In the genomic region with DNA sequence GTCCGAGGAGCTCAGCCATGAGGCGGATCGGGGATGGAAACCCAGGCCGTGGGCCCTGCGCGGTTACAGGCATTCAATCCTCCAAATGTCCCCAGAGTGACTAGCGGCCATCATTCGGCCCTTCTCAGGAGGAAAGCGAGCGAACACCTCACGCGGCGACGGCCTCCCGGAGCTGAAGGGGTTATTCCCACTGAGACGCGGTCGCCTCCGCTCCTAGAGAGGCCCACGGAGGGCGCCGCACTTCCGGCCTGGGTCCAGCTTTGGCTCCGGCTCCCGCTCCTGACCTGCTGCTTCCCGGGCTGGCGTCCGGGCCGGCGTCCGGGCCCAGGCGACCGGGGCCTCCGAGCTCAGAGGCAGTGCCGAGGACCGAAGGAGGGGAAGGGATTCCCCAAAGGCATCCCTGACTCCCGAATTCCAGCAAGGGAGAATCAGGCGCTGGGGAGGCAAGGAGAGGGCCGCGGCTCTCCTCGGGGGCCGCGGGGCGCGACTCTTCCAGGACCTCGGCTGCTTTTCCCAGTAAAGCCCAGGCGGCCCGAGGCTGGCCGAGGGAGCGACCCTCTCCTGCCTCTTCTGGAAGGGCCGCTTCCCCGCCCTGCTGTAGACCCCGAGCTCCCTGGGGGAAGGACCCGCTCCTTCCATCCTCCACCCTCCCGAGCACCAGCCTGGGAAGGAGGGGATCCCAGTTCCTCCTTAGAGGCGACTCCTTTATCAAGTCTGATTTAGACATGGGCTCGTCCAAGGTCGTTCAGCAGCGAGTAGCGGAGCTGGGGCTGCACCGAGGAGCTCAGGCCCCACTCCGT, we compare ENCODE assay signal across 1 cellular context.
A peak's percentile ranks its signal among the peaks of the same experiment; 100 is the strongest.
TF ChIP-seq lines count a peak whose summit lies in the region.

No MANE protein-coding gene starts in this region.

TF ChIP-seq in HepG2, 621 proteins besides CTCF, POLR2A, EP300 and RAD21 (continued from another document and continues in another):
- TF ChIP-seq, protein P1, sequence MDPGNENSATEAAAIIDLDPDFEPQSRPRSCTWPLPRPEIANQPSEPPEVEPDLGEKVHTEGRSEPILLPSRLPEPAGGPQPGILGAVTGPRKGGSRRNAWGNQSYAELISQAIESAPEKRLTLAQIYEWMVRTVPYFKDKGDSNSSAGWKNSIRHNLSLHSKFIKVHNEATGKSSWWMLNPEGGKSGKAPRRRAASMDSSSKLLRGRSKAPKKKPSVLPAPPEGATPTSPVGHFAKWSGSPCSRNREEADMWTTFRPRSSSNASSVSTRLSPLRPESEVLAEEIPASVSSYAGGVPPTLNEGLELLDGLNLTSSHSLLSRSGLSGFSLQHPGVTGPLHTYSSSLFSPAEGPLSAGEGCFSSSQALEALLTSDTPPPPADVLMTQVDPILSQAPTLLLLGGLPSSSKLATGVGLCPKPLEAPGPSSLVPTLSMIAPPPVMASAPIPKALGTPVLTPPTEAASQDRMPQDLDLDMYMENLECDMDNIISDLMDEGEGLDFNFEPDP (CRISPR knock-in tag; conservative IDR thresholded peaks at IDR 0.05) = 0 out of 2 replicates have a peak, but pooled peaks have one; percentile 90
- TF ChIP-seq ZNF75D (CRISPR knock-in tag; IDR thresholded peaks at IDR 0.05; ENCODE audit: borderline replicate concordance) (peak; percentile 93; the same call in 1 of the 2 replicates), SP1 (IDR thresholded peaks at IDR 0.05) (no peak), SP1 (CRISPR knock-in tag; IDR thresholded peaks at IDR 0.05) (no peak), ZFP37 (CRISPR knock-in tag; IDR thresholded peaks at IDR 0.05; ENCODE audit: borderline replicate concordance) (peak; percentile 92), YEATS2 (CRISPR knock-in tag; IDR thresholded peaks at IDR 0.05; ENCODE audit: borderline replicate concordance) (peak; percentile 97), AKAP8 (CRISPR knock-in tag; IDR thresholded peaks at IDR 0.05) (peak; percentile 64; the same call in 1 of the 2 replicates), ZFP82 (CRISPR knock-in tag; IDR thresholded peaks at IDR 0.05; ENCODE audit: borderline replicate concordance) (peak; percentile 99; the same call in 1 of the 2 replicates), GRHL1 (CRISPR knock-in tag; conservative IDR thresholded peaks at IDR 0.05) (no peak), HCFC1 (IDR thresholded peaks at IDR 0.05; ENCODE audit: low read depth, low read length) (peak; percentile 75; the same call in 1 of the 2 replicates), ADNP (CRISPR knock-in tag; IDR thresholded peaks at IDR 0.05) (peak; percentile 92), NFKB2 (CRISPR knock-in tag; IDR thresholded peaks at IDR 0.05; ENCODE audit: borderline replicate concordance) (peak; percentile 98; the same call in 1 of the 2 replicates), STAT5B (CRISPR knock-in tag; IDR thresholded peaks at IDR 0.05) (peak; percentile 89), MAFF (IDR thresholded peaks at IDR 0.05; ENCODE audit: low read depth, low read length) (no peak), SRF (IDR thresholded peaks at IDR 0.05; ENCODE audit: low read depth, low read length) (no peak), SPEN (CRISPR knock-in tag; IDR thresholded peaks at IDR 0.05; ENCODE audit: low read depth) (peak; percentile 99), DZIP1 (CRISPR knock-in tag; IDR thresholded peaks at IDR 0.05) (no peak; the same call in 1 of the 2 replicates), POLR2G (IDR thresholded peaks at IDR 0.05; ENCODE audit: low read depth, low read length) (peak; percentile 99), ZNF414 (CRISPR knock-in tag; IDR thresholded peaks at IDR 0.05) (no peak), MAFG (CRISPR knock-in tag; IDR thresholded peaks at IDR 0.05) (no peak), MIXL1 (CRISPR knock-in tag; IDR thresholded peaks at IDR 0.05) (peak; percentile 77), STAG1 (CRISPR knock-in tag; IDR thresholded peaks at IDR 0.05) (peak; percentile 48; the same call in 1 of the 2 replicates), ARNT (IDR thresholded peaks at IDR 0.05) (no peak), POLR2AphosphoS5 (IDR thresholded peaks at IDR 0.05; ENCODE audit: low read depth, low read length) (peak; percentile 93)
- TF ChIP-seq, protein P2, sequence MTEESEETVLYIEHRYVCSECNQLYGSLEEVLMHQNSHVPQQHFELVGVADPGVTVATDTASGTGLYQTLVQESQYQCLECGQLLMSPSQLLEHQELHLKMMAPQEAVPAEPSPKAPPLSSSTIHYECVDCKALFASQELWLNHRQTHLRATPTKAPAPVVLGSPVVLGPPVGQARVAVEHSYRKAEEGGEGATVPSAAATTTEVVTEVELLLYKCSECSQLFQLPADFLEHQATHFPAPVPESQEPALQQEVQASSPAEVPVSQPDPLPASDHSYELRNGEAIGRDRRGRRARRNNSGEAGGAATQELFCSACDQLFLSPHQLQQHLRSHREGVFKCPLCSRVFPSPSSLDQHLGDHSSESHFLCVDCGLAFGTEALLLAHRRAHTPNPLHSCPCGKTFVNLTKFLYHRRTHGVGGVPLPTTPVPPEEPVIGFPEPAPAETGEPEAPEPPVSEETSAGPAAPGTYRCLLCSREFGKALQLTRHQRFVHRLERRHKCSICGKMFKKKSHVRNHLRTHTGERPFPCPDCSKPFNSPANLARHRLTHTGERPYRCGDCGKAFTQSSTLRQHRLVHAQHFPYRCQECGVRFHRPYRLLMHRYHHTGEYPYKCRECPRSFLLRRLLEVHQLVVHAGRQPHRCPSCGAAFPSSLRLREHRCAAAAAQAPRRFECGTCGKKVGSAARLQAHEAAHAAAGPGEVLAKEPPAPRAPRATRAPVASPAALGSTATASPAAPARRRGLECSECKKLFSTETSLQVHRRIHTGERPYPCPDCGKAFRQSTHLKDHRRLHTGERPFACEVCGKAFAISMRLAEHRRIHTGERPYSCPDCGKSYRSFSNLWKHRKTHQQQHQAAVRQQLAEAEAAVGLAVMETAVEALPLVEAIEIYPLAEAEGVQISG (CRISPR knock-in tag; IDR thresholded peaks at IDR 0.05) = peak; percentile 100
- TF ChIP-seq, protein P3, sequence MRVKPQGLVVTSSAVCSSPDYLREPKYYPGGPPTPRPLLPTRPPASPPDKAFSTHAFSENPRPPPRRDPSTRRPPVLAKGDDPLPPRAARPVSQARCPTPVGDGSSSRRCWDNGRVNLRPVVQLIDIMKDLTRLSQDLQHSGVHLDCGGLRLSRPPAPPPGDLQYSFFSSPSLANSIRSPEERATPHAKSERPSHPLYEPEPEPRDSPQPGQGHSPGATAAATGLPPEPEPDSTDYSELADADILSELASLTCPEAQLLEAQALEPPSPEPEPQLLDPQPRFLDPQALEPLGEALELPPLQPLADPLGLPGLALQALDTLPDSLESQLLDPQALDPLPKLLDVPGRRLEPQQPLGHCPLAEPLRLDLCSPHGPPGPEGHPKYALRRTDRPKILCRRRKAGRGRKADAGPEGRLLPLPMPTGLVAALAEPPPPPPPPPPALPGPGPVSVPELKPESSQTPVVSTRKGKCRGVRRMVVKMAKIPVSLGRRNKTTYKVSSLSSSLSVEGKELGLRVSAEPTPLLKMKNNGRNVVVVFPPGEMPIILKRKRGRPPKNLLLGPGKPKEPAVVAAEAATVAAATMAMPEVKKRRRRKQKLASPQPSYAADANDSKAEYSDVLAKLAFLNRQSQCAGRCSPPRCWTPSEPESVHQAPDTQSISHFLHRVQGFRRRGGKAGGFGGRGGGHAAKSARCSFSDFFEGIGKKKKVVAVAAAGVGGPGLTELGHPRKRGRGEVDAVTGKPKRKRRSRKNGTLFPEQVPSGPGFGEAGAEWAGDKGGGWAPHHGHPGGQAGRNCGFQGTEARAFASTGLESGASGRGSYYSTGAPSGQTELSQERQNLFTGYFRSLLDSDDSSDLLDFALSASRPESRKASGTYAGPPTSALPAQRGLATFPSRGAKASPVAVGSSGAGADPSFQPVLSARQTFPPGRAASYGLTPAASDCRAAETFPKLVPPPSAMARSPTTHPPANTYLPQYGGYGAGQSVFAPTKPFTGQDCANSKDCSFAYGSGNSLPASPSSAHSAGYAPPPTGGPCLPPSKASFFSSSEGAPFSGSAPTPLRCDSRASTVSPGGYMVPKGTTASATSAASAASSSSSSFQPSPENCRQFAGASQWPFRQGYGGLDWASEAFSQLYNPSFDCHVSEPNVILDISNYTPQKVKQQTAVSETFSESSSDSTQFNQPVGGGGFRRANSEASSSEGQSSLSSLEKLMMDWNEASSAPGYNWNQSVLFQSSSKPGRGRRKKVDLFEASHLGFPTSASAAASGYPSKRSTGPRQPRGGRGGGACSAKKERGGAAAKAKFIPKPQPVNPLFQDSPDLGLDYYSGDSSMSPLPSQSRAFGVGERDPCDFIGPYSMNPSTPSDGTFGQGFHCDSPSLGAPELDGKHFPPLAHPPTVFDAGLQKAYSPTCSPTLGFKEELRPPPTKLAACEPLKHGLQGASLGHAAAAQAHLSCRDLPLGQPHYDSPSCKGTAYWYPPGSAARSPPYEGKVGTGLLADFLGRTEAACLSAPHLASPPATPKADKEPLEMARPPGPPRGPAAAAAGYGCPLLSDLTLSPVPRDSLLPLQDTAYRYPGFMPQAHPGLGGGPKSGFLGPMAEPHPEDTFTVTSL (CRISPR knock-in tag; IDR thresholded peaks at IDR 0.05; ENCODE audit: borderline replicate concordance) = peak; percentile 52; the same call in 1 of the 2 replicates
- TF ChIP-seq, protein P4, sequence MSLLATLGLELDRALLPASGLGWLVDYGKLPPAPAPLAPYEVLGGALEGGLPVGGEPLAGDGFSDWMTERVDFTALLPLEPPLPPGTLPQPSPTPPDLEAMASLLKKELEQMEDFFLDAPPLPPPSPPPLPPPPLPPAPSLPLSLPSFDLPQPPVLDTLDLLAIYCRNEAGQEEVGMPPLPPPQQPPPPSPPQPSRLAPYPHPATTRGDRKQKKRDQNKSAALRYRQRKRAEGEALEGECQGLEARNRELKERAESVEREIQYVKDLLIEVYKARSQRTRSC (CRISPR knock-in tag; IDR thresholded peaks at IDR 0.05; ENCODE audit: low read depth) = no peak
- TF ChIP-seq, protein P5, sequence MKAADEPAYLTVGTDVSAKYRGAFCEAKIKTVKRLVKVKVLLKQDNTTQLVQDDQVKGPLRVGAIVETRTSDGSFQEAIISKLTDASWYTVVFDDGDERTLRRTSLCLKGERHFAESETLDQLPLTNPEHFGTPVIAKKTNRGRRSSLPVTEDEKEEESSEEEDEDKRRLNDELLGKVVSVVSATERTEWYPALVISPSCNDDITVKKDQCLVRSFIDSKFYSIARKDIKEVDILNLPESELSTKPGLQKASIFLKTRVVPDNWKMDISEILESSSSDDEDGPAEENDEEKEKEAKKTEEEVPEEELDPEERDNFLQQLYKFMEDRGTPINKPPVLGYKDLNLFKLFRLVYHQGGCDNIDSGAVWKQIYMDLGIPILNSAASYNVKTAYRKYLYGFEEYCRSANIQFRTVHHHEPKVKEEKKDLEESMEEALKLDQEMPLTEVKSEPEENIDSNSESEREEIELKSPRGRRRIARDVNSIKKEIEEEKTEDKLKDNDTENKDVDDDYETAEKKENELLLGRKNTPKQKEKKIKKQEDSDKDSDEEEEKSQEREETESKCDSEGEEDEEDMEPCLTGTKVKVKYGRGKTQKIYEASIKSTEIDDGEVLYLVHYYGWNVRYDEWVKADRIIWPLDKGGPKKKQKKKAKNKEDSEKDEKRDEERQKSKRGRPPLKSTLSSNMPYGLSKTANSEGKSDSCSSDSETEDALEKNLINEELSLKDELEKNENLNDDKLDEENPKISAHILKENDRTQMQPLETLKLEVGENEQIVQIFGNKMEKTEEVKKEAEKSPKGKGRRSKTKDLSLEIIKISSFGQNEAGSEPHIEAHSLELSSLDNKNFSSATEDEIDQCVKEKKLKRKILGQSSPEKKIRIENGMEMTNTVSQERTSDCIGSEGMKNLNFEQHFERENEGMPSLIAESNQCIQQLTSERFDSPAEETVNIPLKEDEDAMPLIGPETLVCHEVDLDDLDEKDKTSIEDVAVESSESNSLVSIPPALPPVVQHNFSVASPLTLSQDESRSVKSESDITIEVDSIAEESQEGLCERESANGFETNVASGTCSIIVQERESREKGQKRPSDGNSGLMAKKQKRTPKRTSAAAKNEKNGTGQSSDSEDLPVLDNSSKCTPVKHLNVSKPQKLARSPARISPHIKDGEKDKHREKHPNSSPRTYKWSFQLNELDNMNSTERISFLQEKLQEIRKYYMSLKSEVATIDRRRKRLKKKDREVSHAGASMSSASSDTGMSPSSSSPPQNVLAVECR (CRISPR knock-in tag; IDR thresholded peaks at IDR 0.05; ENCODE audit: borderline replicate concordance) = peak; percentile 96
